ENCODE assay signal across 21 cellular contexts in genomic region chr16:86827521-86827920, GRCh38.
"Had no signal": no experiment of that assay in that cellular context is flagged by ENCODE, and none has a peak within 500 bp of the region (broad histone marks: within the 10 kb centered on the region; RNA-seq: fewer than 3 reads in every experiment).

No MANE protein-coding gene starts in this region.

- DNase-seq: activated effector memory CD4-positive, alpha-beta T cell treated with Interleukin-2 at 50 U/mL for 16 hours; activated T-cell treated with anti-CD3 and anti-CD28 coated beads, Interleukin-2, amount 50 U/mL, for 24 hours; amniotic stem cell; brain microvascular endothelial cell; esophagus squamous epithelium; glutamatergic neuron; immature natural killer cell; left cardiac atrium; naive thymus-derived CD4-positive, alpha-beta T cell; nucleus accumbens; psoas muscle; right lobe of liver; stimulated activated CD4-positive, alpha-beta T cell treated with anti-CD3 and anti-CD28 coated beads, Interleukin-1b, Interleukin-23, amount 100 ng/mL, for 48 hours had no signal

- H3K27ac Mint-ChIP-seq: activated naive CD4-positive, alpha-beta T cell treated with anti-CD3 and anti-CD28 coated beads, Interleukin-2, amount 50 U/mL, for 72 hours; activated T-cell treated with anti-CD3 and anti-CD28 coated beads, Interleukin-2, amount 50 U/mL, for 24 hours; immature natural killer cell; naive thymus-derived CD4-positive, alpha-beta T cell; stimulated activated memory B cell treated with anti-CD40 and anti-IgM and Interleukin-4, amounts not matched to agents 10 μg/mL and 1 μg/mL and 100 μg/mL, for 72 hours had no signal

- H3K27ac ChIP-seq: brain microvascular endothelial cell, esophagus squamous epithelium, psoas muscle, right lobe of liver, spleen, tibial artery, vagina had no signal

- H3K4me3 Mint-ChIP-seq: activated T-cell treated with anti-CD3 and anti-CD28 coated beads, Interleukin-2, amount 50 U/mL, for 24 hours; immature natural killer cell; naive thymus-derived CD4-positive, alpha-beta T cell; stimulated activated memory B cell treated with anti-CD40 and anti-IgM and Interleukin-4, amounts not matched to agents 10 μg/mL and 1 μg/mL and 100 μg/mL, for 72 hours had no signal

- FAIRE-seq: endometrium had no signal

- H3K9me3 ChIP-seq: esophagus squamous epithelium, psoas muscle, right lobe of liver, spleen, tibial artery, vagina had no signal

- H3K4me3 ChIP-seq: esophagus squamous epithelium, lung, psoas muscle, right lobe of liver, spleen, tibial artery, vagina had no signal

- H3K4me1 ChIP-seq: esophagus squamous epithelium, psoas muscle, right lobe of liver, spleen had no signal

- ATAC-seq: activated CD4-positive, CD25-positive, alpha-beta regulatory T cell treated with anti-CD3 and anti-CD28 coated beads, Interleukin-2, amount 50 U/mL, for 24 hours; activated naive CD4-positive, alpha-beta T cell treated with anti-CD3 and anti-CD28 coated beads, Interleukin-2, amount 50 U/mL, for 72 hours; left cardiac atrium; naive thymus-derived CD4-positive, alpha-beta T cell; psoas muscle; right lobe of liver; stimulated activated memory B cell treated with anti-CD40 and anti-IgM and Interleukin-4, amounts not matched to agents 10 μg/mL and 1 μg/mL and 100 μg/mL, for 72 hours had no signal

- H3K4me1 Mint-ChIP-seq: stimulated activated memory B cell treated with anti-CD40 and anti-IgM and Interleukin-4, amounts not matched to agents 10 μg/mL and 1 μg/mL and 100 μg/mL, for 72 hours had no signal

- H3K27me3 ChIP-seq: brain microvascular endothelial cell, right lobe of liver, tibial artery, vagina had no signal

- H3K9me3 Mint-ChIP-seq: activated naive CD4-positive, alpha-beta T cell treated with anti-CD3 and anti-CD28 coated beads, Interleukin-2, amount 50 U/mL, for 72 hours; activated T-cell treated with anti-CD3 and anti-CD28 coated beads, Interleukin-2, amount 50 U/mL, for 24 hours; immature natural killer cell; stimulated activated memory B cell treated with anti-CD40 and anti-IgM and Interleukin-4, amounts not matched to agents 10 μg/mL and 1 μg/mL and 100 μg/mL, for 72 hours had no signal

- H3K36me3 ChIP-seq: brain microvascular endothelial cell, esophagus squamous epithelium, right lobe of liver, spleen, tibial artery, vagina had no signal

- H3K36me3 Mint-ChIP-seq: activated naive CD4-positive, alpha-beta T cell treated with anti-CD3 and anti-CD28 coated beads, Interleukin-2, amount 50 U/mL, for 72 hours; immature natural killer cell; naive thymus-derived CD4-positive, alpha-beta T cell; stimulated activated memory B cell treated with anti-CD40 and anti-IgM and Interleukin-4, amounts not matched to agents 10 μg/mL and 1 μg/mL and 100 μg/mL, for 72 hours had no signal
